ENCODE assay signal across 15 cellular contexts in genomic region chr6:136069119-136069518, GRCh38.
DNase-seq lines count a peak whose midpoint lies in the region; ATAC-seq and TF ChIP-seq lines count a peak whose summit lies in the region.
"Had no signal": no experiment of that assay in that cellular context is flagged by ENCODE, and none has a peak within 500 bp of the region (broad histone marks: within the 10 kb centered on the region; RNA-seq: fewer than 3 reads in every experiment).

No MANE protein-coding gene starts in this region.

- H3K14ac ChIP-seq in IMR-90 (replicated peaks; ENCODE audit: low read depth, low read length): peak overlapping the region; percentile 99

- peak overlapping the region; percentile 39 for H2AFZ ChIP-seq in IMR-90 (replicated peaks; ENCODE audit: low read length, poor library complexity)

- H3K36me3 ChIP-seq in IMR-90 (ENCODE audit: control insufficient read depth, insufficient read depth, low read length) (peaks cover 19% of the 10 kb centered on the region), endodermal cell (ENCODE audit: control insufficient read depth, insufficient read depth, low read length) (no peaks in the 10 kb centered on the region), esophagus squamous epithelium (no peaks in the 10 kb centered on the region)

- DNase-seq in AG08396 (ENCODE audit: low spot score) (peak; percentile 54), IMR-90 (peak; percentile 89), endodermal cell (no peak), mesothelial cell of epicardium (ENCODE audit: low spot score in 2 of 2, unreplicated experiment in 2 of 2) (no peak), LoVo (ENCODE audit: low spot score) (no peak), NCI-H146 treated with DMSO at 0.1 percent for 48 hours (lab: John Stamatoyannopoulos, UW; ENCODE audit: unreplicated experiment) (no peak), esophagus squamous epithelium (lab: John Stamatoyannopoulos, UW) (no peak), HEK293T (ENCODE audit: extremely low spot score) (no peak)
- DNase-seq: activated CD4-positive, alpha-beta memory T cell treated with anti-CD3 and anti-CD28 coated beads for 36 hours; activated naive CD4-positive, alpha-beta T cell treated with Interleukin-2 at 50 U/mL for 16 hours; CD4-positive, alpha-beta T cell; NCI-H1048; NCI-H774; nephron progenitor cell; stimulated activated CD4-positive, alpha-beta T cell treated with anti-CD3 and anti-CD28 coated beads, Interleukin-15, amount 100 ng/mL, for 24 hours had no signal

- H2BK5ac ChIP-seq in IMR-90 (ENCODE audit: low read depth, low read length, poor library complexity, severe bottlenecking): peak overlapping the region; percentile 99

- peak overlapping the region; percentile 100 for H3K18ac ChIP-seq in IMR-90 (ENCODE audit: low read depth, low read length)

- no peaks in the 10 kb centered on the region for H3K27me3 ChIP-seq in IMR-90 (ENCODE audit: control insufficient read depth, insufficient read depth, low read length)
- H3K27me3 ChIP-seq in endodermal cell (ENCODE audit: control insufficient read depth, insufficient read depth, low read length, poor library complexity, severe bottlenecking): no peaks in the 10 kb centered on the region
- no peaks in the 10 kb centered on the region for H3K27me3 ChIP-seq in esophagus squamous epithelium

- H4K91ac ChIP-seq in IMR-90 (ENCODE audit: insufficient read depth, low read depth, low read length): peak overlapping the region; percentile 98

- no peak for TF ChIP-seq RAD21 in IMR-90 (IDR thresholded peaks at IDR 0.05; ENCODE audit: low read length)

- peak overlapping the region; percentile 95 for H3K56ac ChIP-seq in IMR-90 (ENCODE audit: extremely low read depth, insufficient read depth, low read length)

- peak overlapping the region; percentile 100 for H3K4ac ChIP-seq in IMR-90 (ENCODE audit: low read depth, low read length)

- H3K27ac Mint-ChIP-seq in endodermal cell (peak overlapping the region; percentile 98), mesothelial cell of epicardium (peak overlapping the region; percentile 80)
- H3K27ac Mint-ChIP-seq: activated CD4-positive, alpha-beta memory T cell treated with anti-CD3 and anti-CD28 coated beads for 36 hours; CD4-positive, alpha-beta T cell; nephron progenitor cell had no signal

- H4K20me1 ChIP-seq in IMR-90 (ENCODE audit: insufficient read depth, low read length): no peaks in the 10 kb centered on the region

- H3K4me1 ChIP-seq in IMR-90 (ENCODE audit: control insufficient read depth, insufficient read depth, low read length) (peaks cover 17% of the 10 kb centered on the region), endodermal cell (ENCODE audit: control insufficient read depth, insufficient read depth, low read length) (peaks cover 10% of the 10 kb centered on the region), esophagus squamous epithelium (peaks cover 0 to 19% (median 9%) of the 10 kb centered on the region in 3 donors)

- dilution Hi-C loops in IMR-90 (cut with HindIII; ENCODE audit: low sequenced_read_pairs, unreplicated experiment): no loop called here

- TF ChIP-seq CTCF in IMR-90 (conservative IDR thresholded peaks at IDR 0.05; ENCODE audit: low read depth, low read length) (no peak), endodermal cell (conservative IDR thresholded peaks at IDR 0.05) (no peak), mesothelial cell of epicardium (IDR thresholded peaks at IDR 0.05; ENCODE audit: unreplicated experiment) (no peak), esophagus squamous epithelium (IDR thresholded peaks at IDR 0.05) (no peak)

- H4K8ac ChIP-seq in IMR-90 (ENCODE audit: low read depth in 2 of 2, low read length in 2 of 2): peak overlapping the region; percentile 94 to 98

- H2BK120ac ChIP-seq in IMR-90 (ENCODE audit: low read depth, low read length): peak overlapping the region; percentile 100

- H3K4me1 Mint-ChIP-seq in endodermal cell: peaks cover 19% of the 10 kb centered on the region
- H3K4me1 Mint-ChIP-seq in mesothelial cell of epicardium: peaks cover 16% of the 10 kb centered on the region

- H3K27ac ChIP-seq in IMR-90 (ENCODE audit: insufficient read depth, low read length) (peak overlapping the region; percentile 100), endodermal cell (ENCODE audit: low read depth, low read length) (no peak overlapping the region), esophagus squamous epithelium (peak overlapping the region in 2 of 4 donors; percentile 25 to 32)

- H3K4me2 ChIP-seq in IMR-90 (ENCODE audit: low read depth, low read length): peak overlapping the region; percentile 79

- H3K27me3 Mint-ChIP-seq in endodermal cell (ENCODE audit: insufficient read depth) (no peaks in the 10 kb centered on the region), mesothelial cell of epicardium (ENCODE audit: low read depth) (no peaks in the 10 kb centered on the region)
- H3K27me3 Mint-ChIP-seq: activated CD4-positive, alpha-beta memory T cell treated with anti-CD3 and anti-CD28 coated beads for 36 hours; CD4-positive, alpha-beta T cell had no signal

- H3K9me1 ChIP-seq in IMR-90 (ENCODE audit: insufficient read depth, low read length): peaks cover 10% of the 10 kb centered on the region

- intact Hi-C loops in IMR-90 (cut with micrococcal nuclease): no loop called here
- intact Hi-C loops in esophagus squamous epithelium (cut with DNase I): no loop called here

- H4K5ac ChIP-seq in IMR-90 (ENCODE audit: low read depth, low read length): peak overlapping the region; percentile 99

- peak overlapping the region; percentile 99 for H2BK20ac ChIP-seq in IMR-90 (ENCODE audit: low read depth, low read length)

- H2BK15ac ChIP-seq in IMR-90 (ENCODE audit: low read depth, low read length): peak overlapping the region; percentile 97

- H3K9me3 Mint-ChIP-seq in endodermal cell (peaks cover 3% of the 10 kb centered on the region), mesothelial cell of epicardium (peaks cover 4% of the 10 kb centered on the region)
- H3K9me3 Mint-ChIP-seq: activated CD4-positive, alpha-beta memory T cell treated with anti-CD3 and anti-CD28 coated beads for 36 hours; CD4-positive, alpha-beta T cell had no signal

- CTCF ChIA-PET in IMR-90 (lab: Yijun Ruan, JAX) (no interaction called here), HEK293T (lab: Yijun Ruan, JAX) (no interaction called here)

- in situ Hi-C loops in IMR-90 (cut with MboI; ENCODE audit: low sequenced_read_pairs): no loop called here

- no TSS peak for BruUV-seq in IMR-90 (replicated peaks; lab: Mats Ljungman, UMichigan)

- ATAC-seq in IMR-90 (ENCODE audit: low read depth): peak; percentile 88

- no CpG with 5 or more reads among the region's 2 CpGs for WGBS in IMR-90 (ENCODE audit: extremely low coverage in 2 of 2, insufficient read length in 1 of 2), 2 experiments
- 79 to 100% methylated on average over 2 of the region's 2 CpGs for WGBS in endodermal cell (ENCODE audit: insufficient coverage in 1 of 2, insufficient read length in 1 of 2), 2 experiments
- WGBS in esophagus squamous epithelium, 2 donors: 27 to 31% methylated on average over 2 of the region's 2 CpGs

- no peak overlapping the region for H3K4me3 ChIP-seq in IMR-90 (ENCODE audit: insufficient read depth, low read depth, low read length)
- H3K4me3 ChIP-seq in endodermal cell (ENCODE audit: low read length): no peak overlapping the region
- no peak overlapping the region for H3K4me3 ChIP-seq in esophagus squamous epithelium

- H2AK5ac ChIP-seq in IMR-90 (ENCODE audit: low read depth, low read length): peak overlapping the region; percentile 97

- H3K79me1 ChIP-seq in IMR-90 (ENCODE audit: low read depth in 1 of 2, low read length in 2 of 2): peaks cover 34 to 58% of the 10 kb centered on the region in 2 experiments

- H2AK9ac ChIP-seq in IMR-90 (replicated peaks; ENCODE audit: low read depth, low read length, poor library complexity): no peak overlapping the region

- H3K4me3 Mint-ChIP-seq in endodermal cell: no peak overlapping the region
- no peak overlapping the region for H3K4me3 Mint-ChIP-seq in mesothelial cell of epicardium
- H3K4me3 Mint-ChIP-seq: activated CD4-positive, alpha-beta memory T cell treated with anti-CD3 and anti-CD28 coated beads for 36 hours; CD4-positive, alpha-beta T cell; nephron progenitor cell had no signal

- H3K9ac ChIP-seq in IMR-90 (ENCODE audit: low read depth, low read length) (peak overlapping the region; percentile 74), endodermal cell (ENCODE audit: extremely low read depth, low read length, poor library complexity, severe bottlenecking) (peak overlapping the region; percentile 44)

- no peak for TF ChIP-seq POLR2A in IMR-90 (IDR thresholded peaks at IDR 0.05; ENCODE audit: low read depth, low read length)
- no peak for TF ChIP-seq POLR2A in esophagus squamous epithelium (IDR thresholded peaks at IDR 0.05)

- H3K23ac ChIP-seq in IMR-90 (ENCODE audit: low read depth, low read length): peak overlapping the region; percentile 93

- POLR2A ChIA-PET in IMR-90 (lab: Charles Lee; ENCODE audit: unreplicated experiment): no interaction called here
- POLR2A ChIA-PET in HEK293T (lab: Yijun Ruan, JAX): no interaction called here

- no peaks in the 10 kb centered on the region for H3K9me3 ChIP-seq in IMR-90 (ENCODE audit: control insufficient read depth, insufficient read depth, low read length)
- H3K9me3 ChIP-seq in endodermal cell (ENCODE audit: control insufficient read depth, low read length): no peaks in the 10 kb centered on the region
- no peaks in the 10 kb centered on the region for H3K9me3 ChIP-seq in esophagus squamous epithelium

- H3K36me3 Mint-ChIP-seq in endodermal cell (ENCODE audit: low read depth) (no peaks in the 10 kb centered on the region), mesothelial cell of epicardium (peaks cover 8% of the 10 kb centered on the region)
- H3K36me3 Mint-ChIP-seq: activated CD4-positive, alpha-beta memory T cell treated with anti-CD3 and anti-CD28 coated beads for 36 hours had no signal

TF ChIP-seq in IMR-90, 13 proteins besides CTCF, POLR2A, EP300 and RAD21:
- TF ChIP-seq FOS (IDR thresholded peaks at IDR 0.05; ENCODE audit: low read depth, low read length) (peak; percentile 41; the same call in 1 of the 2 replicates), BHLHE40 (IDR thresholded peaks at IDR 0.05; ENCODE audit: low read depth, low read length) (peak; percentile 98), MXI1 (IDR thresholded peaks at IDR 0.05; ENCODE audit: borderline replicate concordance, low read depth, low read length) (no peak)

TF ChIP-seq in HEK293T, 16 proteins besides CTCF, POLR2A, EP300 and RAD21 (continues in another document):
- no peak for TF ChIP-seq FOXM1 (IDR thresholded peaks at IDR 0.05; ENCODE audit: borderline replicate concordance)
- no peak for TF ChIP-seq FOXK2 (IDR thresholded peaks at IDR 0.05)
- no peak for TF ChIP-seq ELF4 (IDR thresholded peaks at IDR 0.05)
- no peak for TF ChIP-seq ZNF384 (IDR thresholded peaks at IDR 0.05)
- no peak for TF ChIP-seq BHLHE40 (IDR thresholded peaks at IDR 0.05; ENCODE audit: borderline replicate concordance)
- no peak for TF ChIP-seq CTBP1 (IDR thresholded peaks at IDR 0.05; ENCODE audit: borderline replicate concordance)
- TF ChIP-seq TARDBP (IDR thresholded peaks at IDR 0.05): no peak
- TF ChIP-seq FOXA1 (IDR thresholded peaks at IDR 0.05): no peak
- no peak for TF ChIP-seq SUZ12 (IDR thresholded peaks at IDR 0.05)
- TF ChIP-seq SP1 (IDR thresholded peaks at IDR 0.05): no peak
- TF ChIP-seq LEF1 (IDR thresholded peaks at IDR 0.05; ENCODE audit: borderline replicate concordance): no peak

Comparison
In these comparisons a context has a peak if more than half of its experiments do, and no peak if none do; other contexts are left out.
1. DNase-seq: peak in AG08396 (single experiment) and IMR-90 (single experiment); none in endodermal cell (single experiment), mesothelial cell of epicardium (0 of 2), LoVo (single experiment), NCI-H146 treated with DMSO at 0.1 percent for 48 hours (single experiment), esophagus squamous epithelium (single experiment) and HEK293T (single experiment).